Comparison of ENCODE assay signal across 17 cellular contexts in genomic region chr14:49921401-49921800, GRCh38. TPM values are rescaled to one million over a fixed set of nuclear protein-coding genes. Genes with fewer than 3 reads are reported as not detected.
DNase-seq lines count a peak whose midpoint lies in the region; ATAC-seq, FAIRE-seq and TF ChIP-seq lines count a peak whose summit lies in the region.
"Had no signal": no experiment of that assay in that cellular context is flagged by ENCODE, and none has a peak within 500 bp of the region (broad histone marks: within the 10 kb centered on the region; RNA-seq: fewer than 3 reads in every experiment).

No MANE protein-coding gene starts in this region.

- CTCF ChIA-PET in K562 (lab: Yijun Ruan, JAX; ENCODE audit: low intra/inter-chr PET ratio): no interaction called here

- no peaks in the 10 kb centered on the region for H3K79me2 ChIP-seq in K562 (ENCODE audit: control insufficient read depth, insufficient read depth, low read length)

- intact Hi-C loops in K562 (cut with micrococcal nuclease): no loop called here

- H3K4me3 ChIP-seq in K562: no peak overlapping the region
- H3K4me3 ChIP-seq: GM12878, SJSA1 had no signal

- H3K4me1 ChIP-seq in K562 (replicated peaks in 1 of 2; ENCODE audit: control insufficient read depth in 2 of 2, insufficient read depth in 2 of 2, low read length in 2 of 2): no peaks in the 10 kb centered on the region; a peak in 2 of 5 replicates
- H3K4me1 ChIP-seq: SJSA1 had no signal

- ATAC-seq in activated T-cell treated with anti-CD3 and anti-CD28 coated beads, Interleukin-2, amount 50 U/mL, for 72 hours (replicated peaks in 1 of 2): no peak
- ATAC-seq in K562 (no peak), HG02642 (IDR thresholded peaks at IDR 0.05; ENCODE audit: poor library complexity, unreplicated experiment) (no peak)
- no peak for ATAC-seq in stimulated activated memory B cell treated with anti-CD40 and anti-IgM and Interleukin-4, amounts not matched to agents 10 μg/mL and 1 μg/mL and 100 μg/mL, for 72 hours

- no peak for DNase-seq in activated T-cell treated with anti-CD3 and anti-CD28 coated beads, Interleukin-2, amount 50 U/mL, for 72 hours
- DNase-seq in activated T-cell treated with anti-CD3 and anti-CD28 coated beads for 4 hours (no peak), NCI-H446 (lab: John Stamatoyannopoulos, UW) (peak; percentile 15 to 54), K562 (ENCODE audit: extremely low read depth in 1 of 4, low spot score in 3 of 4) (no peak), HuH-7 (ENCODE audit: low spot score) (no peak), DMS53 treated with DMSO at 0.1 percent for 48 hours (lab: John Stamatoyannopoulos, UW; ENCODE audit: unreplicated experiment) (no peak)
- DNase-seq: KG1, NCI-H1105, NCI-H2029 treated with DMSO at 0.1 percent for 48 hours, NCI-H510A treated with DMSO at 0.1 percent for 48 hours, NCI-H748 treated with DMSO at 0.1 percent for 48 hours had no signal

- TF ChIP-seq CTCF in K562 (IDR thresholded peaks at IDR 0.05 in 2 of 3, conservative IDR thresholded peaks at IDR 0.05 in 1 of 3; ENCODE audit: insufficient read depth in 2 of 3, low read depth in 1 of 3, low read length in 3 of 3): no peak

- BruUV-seq in K562 (replicated peaks; lab: Mats Ljungman, UMichigan): no TSS peak

- TF ChIP-seq EP300 in K562 (IDR thresholded peaks at IDR 0.05; ENCODE audit: low read length): no peak

- TF ChIP-seq RAD21 in K562 (CRISPR knock-in tag; conservative IDR thresholded peaks at IDR 0.05 in 1 of 2, IDR thresholded peaks at IDR 0.05 in 1 of 2): no peak

- no peaks in the 10 kb centered on the region for H3K9me1 ChIP-seq in K562 (ENCODE audit: control insufficient read depth, insufficient read depth, low read length)

- H3K9me3 ChIP-seq in K562 (replicated peaks; ENCODE audit: control insufficient read depth, insufficient read depth, low read depth, low read length): no peaks in the 10 kb centered on the region
- H3K9me3 ChIP-seq: SJSA1 had no signal

- H3K27ac Mint-ChIP-seq in activated T-cell treated with anti-CD3 and anti-CD28 coated beads, Interleukin-2, amount 50 U/mL, for 72 hours: peak overlapping the region; percentile 80
- H3K27ac Mint-ChIP-seq in stimulated activated memory B cell treated with anti-CD40 and anti-IgM and Interleukin-4, amounts not matched to agents 10 μg/mL and 1 μg/mL and 100 μg/mL, for 72 hours: peak overlapping the region; percentile 71

- POLR2A ChIA-PET in K562 (lab: Yijun Ruan, JAX): no interaction called here

- H3K9ac ChIP-seq in K562 (ENCODE audit: insufficient read depth in 1 of 2, low read depth in 2 of 2, low read length in 2 of 2): no peak overlapping the region

- no peaks in the 10 kb centered on the region for H3K9me3 Mint-ChIP-seq in activated T-cell treated with anti-CD3 and anti-CD28 coated beads, Interleukin-2, amount 50 U/mL, for 72 hours
- no peaks in the 10 kb centered on the region for H3K9me3 Mint-ChIP-seq in stimulated activated memory B cell treated with anti-CD40 and anti-IgM and Interleukin-4, amounts not matched to agents 10 μg/mL and 1 μg/mL and 100 μg/mL, for 72 hours

- WGBS in K562 (ENCODE audit: insufficient coverage, low coverage, missing lambda C conversion rate): 50% methylated on average over 1 of the region's 1 CpG

- peaks cover 13% of the 10 kb centered on the region for H3K4me1 Mint-ChIP-seq in activated T-cell treated with anti-CD3 and anti-CD28 coated beads, Interleukin-2, amount 50 U/mL, for 72 hours (ENCODE audit: low read depth)
- peaks cover 29% of the 10 kb centered on the region for H3K4me1 Mint-ChIP-seq in stimulated activated memory B cell treated with anti-CD40 and anti-IgM and Interleukin-4, amounts not matched to agents 10 μg/mL and 1 μg/mL and 100 μg/mL, for 72 hours

- H3K36me3 Mint-ChIP-seq in activated T-cell treated with anti-CD3 and anti-CD28 coated beads, Interleukin-2, amount 50 U/mL, for 72 hours (ENCODE audit: insufficient read depth in 2 of 2): peaks cover 0 to 4% of the 10 kb centered on the region in 2 donors
- H3K36me3 Mint-ChIP-seq in stimulated activated memory B cell treated with anti-CD40 and anti-IgM and Interleukin-4, amounts not matched to agents 10 μg/mL and 1 μg/mL and 100 μg/mL, for 72 hours: peaks cover 18% of the 10 kb centered on the region

- TF ChIP-seq POLR2A in K562 (conservative IDR thresholded peaks at IDR 0.05): no peak

- 0 out of 2 replicates have a peak overlapping the region, but pooled peaks have one; percentile 32 for H2AFZ ChIP-seq in K562 (ENCODE audit: low read depth, low read length)

- H3K4me3 Mint-ChIP-seq in activated T-cell treated with anti-CD3 and anti-CD28 coated beads, Interleukin-2, amount 50 U/mL, for 72 hours: no peak overlapping the region
- H3K4me3 Mint-ChIP-seq in stimulated activated memory B cell treated with anti-CD40 and anti-IgM and Interleukin-4, amounts not matched to agents 10 μg/mL and 1 μg/mL and 100 μg/mL, for 72 hours: no peak overlapping the region

- in situ Hi-C loops in K562 (cut with MboI): no loop called here

- no peaks in the 10 kb centered on the region for H3K36me3 ChIP-seq in K562 (ENCODE audit: control insufficient read depth, insufficient read depth, low read length)
- H3K36me3 ChIP-seq: SJSA1 had no signal

- no peak for FAIRE-seq in K562 (lab: Jason Lieb, UNC)
- FAIRE-seq: GM12878, H54, RCC 7860 had no signal

- no peaks in the 10 kb centered on the region for H3K27me3 ChIP-seq in K562 (ENCODE audit: control insufficient read depth in 2 of 2, insufficient read depth in 2 of 2, low read length in 2 of 2)
- H3K27me3 ChIP-seq: SJSA1 had no signal

- no peak overlapping the region for H3K4me2 ChIP-seq in K562 (ENCODE audit: insufficient read depth, low read length)

- H4K20me1 ChIP-seq in K562 (replicated peaks; ENCODE audit: control insufficient read depth, insufficient read depth, low read length): no peaks in the 10 kb centered on the region

- no peaks in the 10 kb centered on the region for H3K27me3 Mint-ChIP-seq in activated T-cell treated with anti-CD3 and anti-CD28 coated beads, Interleukin-2, amount 50 U/mL, for 72 hours (ENCODE audit: low read depth)
- H3K27me3 Mint-ChIP-seq in stimulated activated memory B cell treated with anti-CD40 and anti-IgM and Interleukin-4, amounts not matched to agents 10 μg/mL and 1 μg/mL and 100 μg/mL, for 72 hours: no peaks in the 10 kb centered on the region

- no peak overlapping the region for H3K27ac ChIP-seq in K562 (ENCODE audit: extremely low read depth, low read depth, low read length)
- H3K27ac ChIP-seq: SJSA1 had no signal

TF ChIP-seq in K562, 482 proteins besides CTCF, POLR2A, EP300 and RAD21 (continues in another document):
- no peak for TF ChIP-seq WHSC1 (IDR thresholded peaks at IDR 0.05; ENCODE audit: low read length)
- no peak for TF ChIP-seq GTF2B (IDR thresholded peaks at IDR 0.05; ENCODE audit: extremely low read depth, insufficient read length)
- TF ChIP-seq ZNF277 (CRISPR knock-in tag; IDR thresholded peaks at IDR 0.05; ENCODE audit: borderline replicate concordance): no peak
- TF ChIP-seq MED1 (CRISPR knock-in tag; IDR thresholded peaks at IDR 0.05; ENCODE audit: borderline replicate concordance): no peak
- TF ChIP-seq ZNF830 (CRISPR knock-in tag; IDR thresholded peaks at IDR 0.05): no peak
- no peak for TF ChIP-seq FOXP1 (CRISPR knock-in tag; IDR thresholded peaks at IDR 0.05)
- TF ChIP-seq PURB (CRISPR knock-in tag; IDR thresholded peaks at IDR 0.05; ENCODE audit: low read depth): no peak
- no peak for TF ChIP-seq HNRNPLL (IDR thresholded peaks at IDR 0.05; ENCODE audit: low read depth, low read length, poor library complexity, severe bottlenecking)
- no peak for TF ChIP-seq NR4A1 (CRISPR knock-in tag; IDR thresholded peaks at IDR 0.05)
- no peak for TF ChIP-seq NR4A1 (tag; IDR thresholded peaks at IDR 0.05)

RNA-seq across cellular contexts. Expression of gene ARF6, which starts 28.5 kb away (rescaled TPM):
- 100 to 1,000 TPM; 218 to 219 TPM for total RNA-seq in activated T-cell treated with anti-CD3 and anti-CD28 coated beads, Interleukin-2, amount 50 U/mL, for 72 hours
- 12.1 and 12.2 TPM in 2 replicates for total RNA-seq in K562 (2011; cell fraction: chromatin; rRNA removed; ENCODE audit: low replicate concordance)
- total RNA-seq in K562 (2011; cell fraction: nucleolus; rRNA removed): 9.1 and 10.3 TPM in 2 replicates
- total RNA-seq in K562 (2011; cell fraction: nucleoplasm; rRNA removed): 11.2 and 16.2 TPM in 2 replicates
- 24.9 and 29.9 TPM in 2 replicates for total RNA-seq in K562 (2014; rRNA removed)
- total RNA-seq in K562 (2014; rRNA removed; fragmentation: Illumina TruSeq; extraction: Trizol): 18.5 and 19.2 TPM in 2 replicates
- 22.8 and 23.3 TPM in 2 replicates for total RNA-seq in K562 (2015; rRNA removed; fragmentation: Illumina TruSeq; extraction: Trizol)
- 33.6 and 35.2 TPM in 2 replicates for total RNA-seq in K562 (2021)
- 14.2 and 16.3 TPM in 2 replicates for polyA plus RNA-seq in K562 (2011; rRNA removed)
- 9.6 and 14.5 TPM in 2 replicates for polyA plus RNA-seq in K562 (2011; cell fraction: cytosol; rRNA removed)
- polyA plus RNA-seq in K562 (2011; cell fraction: nucleus; rRNA removed): 11.4 and 14.0 TPM in 2 replicates
- polyA plus RNA-seq in K562 (2012): 28.6 and 33.5 TPM in 2 replicates
- polyA plus RNA-seq in K562 (2014; fragmentation: Illumina TruSeq; extraction: Trizol): 25.7 and 28.8 TPM in 2 replicates
- polyA plus RNA-seq in K562 (2014; fragmentation: Nextera tagmentation; extraction: Ambion mirVana): 10 to 100 TPM; 15.3 to 32.5 TPM
- 23.6 and 27.1 TPM in 2 replicates for polyA plus RNA-seq in K562 (2014; rRNA removed)
- 17.7 and 17.9 TPM in 2 replicates for polyA minus RNA-seq in K562 (2011; rRNA and poly(A)+ RNA removed)
- polyA minus RNA-seq in K562 (2011; cell fraction: cytosol; rRNA and poly(A)+ RNA removed): 11.6 and 12.2 TPM in 2 replicates
- 9.0 and 14.4 TPM in 2 replicates for polyA minus RNA-seq in K562 (2011; cell fraction: nucleus; rRNA and poly(A)+ RNA removed)

Comparison
In these comparisons a context has a peak if more than half of its experiments do, and no peak if none do; other contexts are left out.
1. DNase-seq: peak in NCI-H446 (2 of 2); none in activated T-cell treated with anti-CD3 and anti-CD28 coated beads, Interleukin-2, amount 50 U/mL, for 72 hours (0 of 2), activated T-cell treated with anti-CD3 and anti-CD28 coated beads for 4 hours (single experiment), K562 (0 of 4), HuH-7 (single experiment) and DMS53 treated with DMSO at 0.1 percent for 48 hours (single experiment).
2. RNA of gene ARF6, which starts 28.5 kb away (total RNA-seq): 218 to 219 TPM in activated T-cell treated with anti-CD3 and anti-CD28 coated beads, Interleukin-2, amount 50 U/mL, for 72 hours; 9.1 to 35.2 TPM in K562; every median in the first group is over 4 times any median in the second.